20 cellular contexts compared by ENCODE assay signal in the genomic region with DNA sequence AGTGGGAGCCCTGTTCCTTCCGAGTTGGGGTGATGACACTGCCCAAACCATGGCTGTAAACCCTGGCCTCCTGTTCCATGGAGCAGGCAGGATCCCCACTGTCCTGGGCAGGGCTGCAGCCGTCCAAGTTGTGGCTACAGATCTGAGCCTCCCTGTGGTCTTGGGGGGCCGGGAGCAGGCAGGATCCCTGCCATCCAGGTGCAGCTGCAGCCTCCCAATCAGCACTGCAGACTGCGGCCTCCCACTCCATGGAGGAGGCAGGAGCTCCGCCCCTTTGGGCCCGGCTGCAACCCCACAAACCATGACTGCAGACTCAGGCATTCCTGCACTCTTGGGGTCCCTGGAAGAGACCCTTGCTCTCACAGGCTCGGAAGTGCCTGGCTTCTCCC.
"Had no signal": no experiment of that assay in that cellular context is flagged by ENCODE, and none has a peak within 500 bp of the region (broad histone marks: within the 10 kb centered on the region; RNA-seq: fewer than 3 reads in every experiment).

No MANE protein-coding gene starts in this region.

- H3K4me1 ChIP-seq: body of pancreas, foreskin keratinocyte, sigmoid colon, uterus had no signal

- ATAC-seq: activated CD8-positive, alpha-beta T cell treated with anti-CD3 and anti-CD28 coated beads for 36 hours; body of pancreas; naive thymus-derived CD4-positive, alpha-beta T cell had no signal

- H3K27ac ChIP-seq: body of pancreas, foreskin keratinocyte, sigmoid colon, uterus had no signal

- H3K36me3 ChIP-seq: sigmoid colon, thyroid gland, uterus had no signal

- H3K27ac Mint-ChIP-seq: activated CD8-positive, alpha-beta T cell treated with anti-CD3 and anti-CD28 coated beads for 36 hours; activated naive CD8-positive, alpha-beta T cell; memory B cell; naive thymus-derived CD4-positive, alpha-beta T cell; progenitor cell of endocrine pancreas had no signal

- H3K4me3 ChIP-seq: body of pancreas, mucosa of descending colon, sigmoid colon, thyroid gland, uterus had no signal

- H3K9me3 ChIP-seq: body of pancreas, mucosa of descending colon, sigmoid colon, thyroid gland, uterus had no signal

- DNase-seq: activated CD4-positive, alpha-beta T cell treated with anti-CD3 and anti-CD28 coated beads for 4 hours; activated CD8-positive, alpha-beta T cell treated with anti-CD3 and anti-CD28 coated beads for 36 hours; activated gamma-delta T cell treated with Interleukin-2 at 50 U/mL for 16 hours; activated T-cell treated with anti-CD3 and anti-CD28 coated beads, Interleukin-2, amount 50 U/mL, for 4 hours; amniotic stem cell; body of pancreas; effector memory CD4-positive, alpha-beta T cell; foreskin keratinocyte; naive thymus-derived CD4-positive, alpha-beta T cell; nucleus accumbens; sigmoid colon; stimulated activated CD4-positive, alpha-beta T cell treated with anti-CD3 and anti-CD28 coated beads, Interleukin-1b, Interleukin-23, amount 100 ng/mL, for 48 hours; T-helper 2 cell; thyroid gland; uterus had no signal

- H3K36me3 Mint-ChIP-seq: activated naive CD8-positive, alpha-beta T cell; memory B cell; naive thymus-derived CD4-positive, alpha-beta T cell had no signal

- H3K4me1 Mint-ChIP-seq: central memory CD8-positive, alpha-beta T cell; memory B cell; naive thymus-derived CD4-positive, alpha-beta T cell had no signal

- H3K4me3 Mint-ChIP-seq: activated CD8-positive, alpha-beta T cell treated with anti-CD3 and anti-CD28 coated beads for 36 hours; activated naive CD8-positive, alpha-beta T cell; activated T-cell treated with anti-CD3 and anti-CD28 coated beads, Interleukin-2, amount 50 U/mL, for 4 hours; central memory CD8-positive, alpha-beta T cell; memory B cell; naive thymus-derived CD4-positive, alpha-beta T cell had no signal

- H3K27me3 ChIP-seq: body of pancreas, foreskin keratinocyte, sigmoid colon, thyroid gland, uterus had no signal

- H3K9me3 Mint-ChIP-seq: activated CD8-positive, alpha-beta T cell treated with anti-CD3 and anti-CD28 coated beads for 36 hours; activated T-cell treated with anti-CD3 and anti-CD28 coated beads, Interleukin-2, amount 50 U/mL, for 4 hours; central memory CD8-positive, alpha-beta T cell; memory B cell; naive thymus-derived CD4-positive, alpha-beta T cell had no signal

- H3K27me3 Mint-ChIP-seq: activated CD8-positive, alpha-beta T cell treated with anti-CD3 and anti-CD28 coated beads for 36 hours; activated naive CD8-positive, alpha-beta T cell; central memory CD8-positive, alpha-beta T cell; memory B cell; progenitor cell of endocrine pancreas had no signal
